In genomic region chr6:15337584-15337981, GRCh38 we compare ENCODE assay signal across 21 cellular contexts.
A peak's percentile ranks its signal among the peaks of the same experiment; 100 is the strongest.
DNase-seq lines count a peak whose midpoint lies in the region; ATAC-seq and TF ChIP-seq lines count a peak whose summit lies in the region.
"Had no signal": no experiment of that assay in that cellular context is flagged by ENCODE, and none has a peak within 500 bp of the region (broad histone marks: within the 10 kb centered on the region; RNA-seq: fewer than 3 reads in every experiment).

No MANE protein-coding gene starts in this region.

- H3K9me3 ChIP-seq in neuronal stem cell (replicated peaks in 1 of 2; ENCODE audit: control insufficient read depth in 2 of 2, insufficient read depth in 1 of 2, low read depth in 1 of 2, low read length in 2 of 2) = no peaks in the 10 kb centered on the region
- H3K9me3 ChIP-seq in PC-3 (ENCODE audit: low read length) = no peaks in the 10 kb centered on the region
- H3K9me3 ChIP-seq in vagina = no peaks in the 10 kb centered on the region
- H3K9me3 ChIP-seq: A549, colonic mucosa, HAP-1, thyroid gland had no signal

- H4K91ac ChIP-seq in neuronal stem cell (ENCODE audit: low read depth, low read length, poor library complexity) = no peak overlapping the region

- POLR2A ChIA-PET in activated CD8-positive, alpha-beta T cell treated with anti-CD3 and anti-CD28 coated beads, Interleukin-2, amount 10 ng/mL, durations not matched to agents 7 days and 5 days (lab: Charles Lee) = no interaction called here
- POLR2A ChIA-PET in activated CD8-positive, alpha-beta T cell treated with anti-CD3 and anti-CD28 coated beads for 36 hours (lab: Charles Lee) = no interaction called here
- POLR2A ChIA-PET in PC-3 (lab: Charles Lee; ENCODE audit: unreplicated experiment) = no interaction called here

- CTCF ChIA-PET in activated CD8-positive, alpha-beta T cell treated with anti-CD3 and anti-CD28 coated beads, Interleukin-2, amount 10 ng/mL, durations not matched to agents 7 days and 5 days (lab: Charles Lee) = no interaction called here
- CTCF ChIA-PET in activated CD8-positive, alpha-beta T cell treated with anti-CD3 and anti-CD28 coated beads for 36 hours (lab: Charles Lee) = interaction anchor here (1.1 kb wide), 1 partner anchor 11 kb away, joined by 3 read pairs; no protein-coding TSS in a partner anchor
- CTCF ChIA-PET in PC-3 (lab: Charles Lee) = no interaction called here

- H2AFZ ChIP-seq in neuronal stem cell (ENCODE audit: low read length) (no peak overlapping the region), PC-3 (ENCODE audit: low read length) (no peak overlapping the region)

- H3K4me1 ChIP-seq in neuronal stem cell (ENCODE audit: control insufficient read depth in 2 of 2, insufficient read depth in 1 of 2, low read depth in 1 of 2, low read length in 2 of 2) = peaks cover 11 to 13% of the 10 kb centered on the region in 2 donors
- H3K4me1 ChIP-seq in PC-3 (ENCODE audit: insufficient read depth, low read length) = peaks cover 16% of the 10 kb centered on the region
- H3K4me1 ChIP-seq in vagina = peaks cover 27% of the 10 kb centered on the region
- H3K4me1 ChIP-seq: colonic mucosa, thyroid gland had no signal

- H3K36me3 Mint-ChIP-seq in activated CD8-positive, alpha-beta T cell treated with anti-CD3 and anti-CD28 coated beads, Interleukin-2, amount 10 ng/mL, durations not matched to agents 7 days and 5 days (ENCODE audit: low read depth) = peaks cover 22% of the 10 kb centered on the region
- peaks cover 11% of the 10 kb centered on the region for H3K36me3 Mint-ChIP-seq in activated CD8-positive, alpha-beta T cell treated with anti-CD3 and anti-CD28 coated beads for 36 hours (ENCODE audit: low read depth)
- peaks cover 5% of the 10 kb centered on the region for H3K36me3 Mint-ChIP-seq in effector memory CD8-positive, alpha-beta T cell (ENCODE audit: insufficient read depth)
- H3K36me3 Mint-ChIP-seq: brain had no signal

- H3K9me2 ChIP-seq in PC-3 (replicated peaks; ENCODE audit: low read length) = no peaks in the 10 kb centered on the region

- H3K18ac ChIP-seq in neuronal stem cell (ENCODE audit: low read length) = no peak overlapping the region

- no peak overlapping the region for H2BK15ac ChIP-seq in neuronal stem cell (ENCODE audit: low read length)

- H3K4me3 ChIP-seq in neuronal stem cell (ENCODE audit: low read length in 2 of 2) (no peak overlapping the region), PC-3 (ENCODE audit: low read length) (no peak overlapping the region), vagina (no peak overlapping the region)
- H3K4me3 ChIP-seq: A549, colonic mucosa, HAP-1, thyroid gland had no signal

- TF ChIP-seq CTCF in activated CD8-positive, alpha-beta T cell treated with anti-CD3 and anti-CD28 coated beads for 36 hours (IDR thresholded peaks at IDR 0.05) = no peak
- TF ChIP-seq CTCF in PC-3 (conservative IDR thresholded peaks at IDR 0.05; ENCODE audit: low read depth, low read length) (no peak), vagina (IDR thresholded peaks at IDR 0.05) (no peak)

- H3K27me3 Mint-ChIP-seq in activated CD8-positive, alpha-beta T cell treated with anti-CD3 and anti-CD28 coated beads, Interleukin-2, amount 10 ng/mL, durations not matched to agents 7 days and 5 days (ENCODE audit: low read depth) = no peaks in the 10 kb centered on the region
- H3K27me3 Mint-ChIP-seq in activated CD8-positive, alpha-beta T cell treated with anti-CD3 and anti-CD28 coated beads for 36 hours = no peaks in the 10 kb centered on the region
- no peaks in the 10 kb centered on the region for H3K27me3 Mint-ChIP-seq in effector memory CD8-positive, alpha-beta T cell
- H3K27me3 Mint-ChIP-seq: brain, T-helper 17 cell had no signal

- H2AK5ac ChIP-seq in neuronal stem cell (ENCODE audit: low read depth, low read length) = peak overlapping the region; percentile 21

- TF ChIP-seq POLR2A in vagina (IDR thresholded peaks at IDR 0.05) = no peak

- no peaks in the 10 kb centered on the region for H3K36me3 ChIP-seq in neuronal stem cell (replicated peaks in 1 of 2; ENCODE audit: control insufficient read depth in 2 of 2, insufficient read depth in 2 of 2, low read length in 2 of 2)
- no peaks in the 10 kb centered on the region for H3K36me3 ChIP-seq in PC-3 (ENCODE audit: low read depth, low read length)
- no peaks in the 10 kb centered on the region for H3K36me3 ChIP-seq in vagina
- H3K36me3 ChIP-seq: colonic mucosa, HAP-1, thyroid gland had no signal

- H3K9ac ChIP-seq in neuronal stem cell (ENCODE audit: low read depth, low read length, poor library complexity) = no peak overlapping the region
- H3K9ac ChIP-seq in PC-3 (ENCODE audit: low read length) = no peak overlapping the region

- no peak overlapping the region for H3K14ac ChIP-seq in neuronal stem cell (ENCODE audit: low read length)

- no peak overlapping the region for H3K23ac ChIP-seq in neuronal stem cell (ENCODE audit: low read depth, low read length, poor library complexity)

- H3K4me2 ChIP-seq in neuronal stem cell (ENCODE audit: insufficient read depth, low read length, poor library complexity, severe bottlenecking) (no peak overlapping the region), PC-3 (ENCODE audit: low read length) (no peak overlapping the region)
- H3K4me2 ChIP-seq: A549 had no signal

- H3K27ac ChIP-seq in neuronal stem cell (replicated peaks; ENCODE audit: low read length) (no peak overlapping the region), PC-3 (ENCODE audit: low read length) (no peak overlapping the region), vagina (no peak overlapping the region)
- H3K27ac ChIP-seq: A549, colonic mucosa, thyroid gland had no signal

- no peak overlapping the region for H3K4me3 Mint-ChIP-seq in activated CD8-positive, alpha-beta T cell treated with anti-CD3 and anti-CD28 coated beads, Interleukin-2, amount 10 ng/mL, durations not matched to agents 7 days and 5 days
- H3K4me3 Mint-ChIP-seq in activated CD8-positive, alpha-beta T cell treated with anti-CD3 and anti-CD28 coated beads for 36 hours = no peak overlapping the region
- H3K4me3 Mint-ChIP-seq in effector memory CD8-positive, alpha-beta T cell = no peak overlapping the region
- H3K4me3 Mint-ChIP-seq: brain, T-helper 17 cell had no signal

- no peaks in the 10 kb centered on the region for H3K79me1 ChIP-seq in neuronal stem cell (ENCODE audit: low read depth, low read length)

- DNase-seq in activated CD8-positive, alpha-beta T cell treated with anti-CD3 and anti-CD28 coated beads, Interleukin-2, amount 10 ng/mL, durations not matched to agents 7 days and 5 days = no peak
- no peak for DNase-seq in activated CD8-positive, alpha-beta T cell treated with anti-CD3 and anti-CD28 coated beads for 36 hours
- peak; percentile 51 to 71 for DNase-seq in Kasumi-1 (lab: John Stamatoyannopoulos, UW)
- no peak for DNase-seq in effector memory CD8-positive, alpha-beta T cell
- no peak for DNase-seq in neuronal stem cell (ENCODE audit: low spot score)
- DNase-seq in PC-3 = no peak
- DNase-seq in vagina (ENCODE audit: extremely low spot score in 2 of 2) = no peak
- DNase-seq: activated CD8-positive, alpha-beta memory T cell treated with anti-CD3 and anti-CD28 coated beads, Interleukin-2, amount 50 U/mL, for 48 hours; activated naive CD4-positive, alpha-beta T cell treated with anti-CD3 and anti-CD28 coated beads, Interleukin-2, amount 50 U/mL, for 16 hours; colonic mucosa; kidney; MM.1S; NCI-H187; NCI-H510A treated with DMSO at 0.1 percent for 48 hours; T-helper 17 cell; thyroid gland had no signal

- BruUV-seq in PC-3 (replicated peaks; lab: Mats Ljungman, UMichigan) = no TSS peak

- H3K4ac ChIP-seq in neuronal stem cell (ENCODE audit: low read length) = no peak overlapping the region

- H3K4me1 Mint-ChIP-seq in activated CD8-positive, alpha-beta T cell treated with anti-CD3 and anti-CD28 coated beads, Interleukin-2, amount 10 ng/mL, durations not matched to agents 7 days and 5 days (ENCODE audit: low read depth) = peaks cover 73% of the 10 kb centered on the region
- H3K4me1 Mint-ChIP-seq in activated CD8-positive, alpha-beta T cell treated with anti-CD3 and anti-CD28 coated beads for 36 hours (ENCODE audit: low read depth) = peaks cover 74% of the 10 kb centered on the region
- peaks cover 60 to 61% of the 10 kb centered on the region in 2 donors for H3K4me1 Mint-ChIP-seq in effector memory CD8-positive, alpha-beta T cell (ENCODE audit: low read depth in 2 of 2)

- intact Hi-C loops in activated CD8-positive, alpha-beta T cell treated with anti-CD3 and anti-CD28 coated beads for 36 hours (cut with micrococcal nuclease) = no loop called here
- intact Hi-C loops in PC-3 (cut with micrococcal nuclease) = no loop called here
- intact Hi-C loops in vagina (cut with DNase I) = loop anchor here (5.0 kb wide), 1 partner anchor 270 kb away; no protein-coding TSS in a partner anchor

- no peak overlapping the region for H2BK120ac ChIP-seq in neuronal stem cell (ENCODE audit: low read depth, low read length)

- peak overlapping the region; percentile 35 for H3K27ac Mint-ChIP-seq in activated CD8-positive, alpha-beta T cell treated with anti-CD3 and anti-CD28 coated beads, Interleukin-2, amount 10 ng/mL, durations not matched to agents 7 days and 5 days
- no peak overlapping the region for H3K27ac Mint-ChIP-seq in activated CD8-positive, alpha-beta T cell treated with anti-CD3 and anti-CD28 coated beads for 36 hours
- peak overlapping the region; percentile 35 to 80 for H3K27ac Mint-ChIP-seq in effector memory CD8-positive, alpha-beta T cell

- no peak overlapping the region for H2BK12ac ChIP-seq in neuronal stem cell (ENCODE audit: low read length)

- H3K79me2 ChIP-seq in PC-3 (ENCODE audit: low read length) = peaks cover 94% of the 10 kb centered on the region

- no peak overlapping the region for H2BK5ac ChIP-seq in neuronal stem cell (ENCODE audit: low read length)

- H3K9me3 Mint-ChIP-seq in activated CD8-positive, alpha-beta T cell treated with anti-CD3 and anti-CD28 coated beads, Interleukin-2, amount 10 ng/mL, durations not matched to agents 7 days and 5 days (ENCODE audit: insufficient read depth) = no peaks in the 10 kb centered on the region
- no peaks in the 10 kb centered on the region for H3K9me3 Mint-ChIP-seq in activated CD8-positive, alpha-beta T cell treated with anti-CD3 and anti-CD28 coated beads for 36 hours
- H3K9me3 Mint-ChIP-seq in effector memory CD8-positive, alpha-beta T cell = no peaks in the 10 kb centered on the region
- H3K9me3 Mint-ChIP-seq: brain had no signal

- H4K8ac ChIP-seq in neuronal stem cell (ENCODE audit: low read depth, low read length) = no peak overlapping the region

- no peaks in the 10 kb centered on the region; the same call in 1 of the 2 replicates for H4K20me1 ChIP-seq in PC-3 (ENCODE audit: low read length)

- no peaks in the 10 kb centered on the region for H3F3A ChIP-seq in PC-3 (ENCODE audit: low read length, unreplicated experiment)

- H3K27me3 ChIP-seq in neuronal stem cell (ENCODE audit: control insufficient read depth in 3 of 3, insufficient read depth in 3 of 3, low read depth in 1 of 3, low read length in 3 of 3) = no peaks in the 10 kb centered on the region
- H3K27me3 ChIP-seq in PC-3 (ENCODE audit: low read length) = no peaks in the 10 kb centered on the region
- no peaks in the 10 kb centered on the region for H3K27me3 ChIP-seq in vagina
- H3K27me3 ChIP-seq: colonic mucosa, thyroid gland had no signal

- WGBS in neuronal stem cell (ENCODE audit: extremely low coverage in 2 of 2, insufficient read length in 2 of 2, insufficient replicate concordance in 1 of 2), 2 donors = no CpG with 5 or more reads among the region's 3 CpGs

- no peak for ATAC-seq in activated CD8-positive, alpha-beta T cell treated with anti-CD3 and anti-CD28 coated beads, Interleukin-2, amount 10 ng/mL, durations not matched to agents 7 days and 5 days
- ATAC-seq in activated CD8-positive, alpha-beta T cell treated with anti-CD3 and anti-CD28 coated beads for 36 hours = no peak
- ATAC-seq in effector memory CD8-positive, alpha-beta T cell (replicated peaks) = no peak
- ATAC-seq in PC-3 (no peak), HG02642 (IDR thresholded peaks at IDR 0.05; ENCODE audit: poor library complexity, unreplicated experiment) (no peak)
- ATAC-seq: A549, Right ventricle myocardium inferior, T-helper 17 cell had no signal

Comparison
In these comparisons a context has a peak if more than half of its experiments do, and no peak if none do; other contexts are left out.
1. DNase-seq: peak in Kasumi-1 (2 of 2); none in activated CD8-positive, alpha-beta T cell treated with anti-CD3 and anti-CD28 coated beads, Interleukin-2, amount 10 ng/mL, durations not matched to agents 7 days and 5 days (single experiment), activated CD8-positive, alpha-beta T cell treated with anti-CD3 and anti-CD28 coated beads for 36 hours (single experiment), effector memory CD8-positive, alpha-beta T cell (0 of 3), neuronal stem cell (single experiment), PC-3 (single experiment) and vagina (0 of 2).